13 cellular contexts compared by ENCODE assay signal in the genomic region with DNA sequence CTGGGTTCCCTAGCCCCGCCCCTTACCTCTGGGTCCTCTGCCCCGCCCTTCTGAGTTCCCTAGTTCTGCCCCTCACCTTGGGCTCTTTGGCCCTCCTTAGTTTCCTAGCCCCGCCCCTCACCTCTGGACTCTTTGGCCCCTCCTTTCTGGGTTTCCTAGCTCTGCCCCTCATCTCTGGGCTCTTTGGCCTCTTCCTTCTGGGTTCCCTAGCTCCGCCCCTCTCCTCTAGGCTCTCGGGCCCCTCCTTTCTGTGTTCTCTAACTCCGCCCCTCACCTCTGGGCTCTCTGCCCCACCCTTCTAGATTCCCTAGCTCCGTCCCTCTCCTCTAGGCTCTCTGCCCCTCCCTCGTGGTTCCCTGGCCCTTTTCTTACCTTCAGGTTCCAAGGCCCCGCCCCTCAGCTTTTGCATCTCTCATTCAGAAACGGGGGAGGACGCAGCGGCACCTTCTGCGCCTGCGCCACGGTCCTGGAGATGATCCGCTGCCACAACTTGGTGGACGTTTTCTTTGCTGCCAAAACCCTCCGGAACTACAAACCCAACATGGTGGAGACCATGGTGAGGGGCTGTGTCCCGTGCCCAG.
DNase-seq lines count a peak whose midpoint lies in the region; ATAC-seq and TF ChIP-seq lines count a peak whose summit lies in the region.
"Had no signal": no experiment of that assay in that cellular context is flagged by ENCODE, and none has a peak within 500 bp of the region (broad histone marks: within the 10 kb centered on the region; RNA-seq: fewer than 3 reads in every experiment).

No MANE protein-coding gene starts in this region.

- H3K9me3 Mint-ChIP-seq in endothelial cell (ENCODE audit: unreplicated experiment), result no peaks in the 10 kb centered on the region
- no peaks in the 10 kb centered on the region for H3K9me3 Mint-ChIP-seq in mesothelial cell of epicardium
- H3K9me3 Mint-ChIP-seq: activated CD4-positive, alpha-beta T cell treated with anti-CD3 and anti-CD28 coated beads, Interleukin-2, amount 10 ng/mL, durations not matched to agents 7 days and 5 days; activated T-cell treated with anti-CD3 and anti-CD28 coated beads, Interleukin-2, amount 50 U/mL, for 72 hours; natural killer cell treated with Interleukin-12 subunit alpha and Interleukin-12 subunit beta and Interleukin-15 and Interleukin-18, amount 100 ng/mL, for 72 hours had no signal

- intact Hi-C loops in Right ventricle myocardium inferior (cut with DNase I), result no loop called here

- H3K4me1 Mint-ChIP-seq in endothelial cell (ENCODE audit: unreplicated experiment) (no peaks in the 10 kb centered on the region), mesothelial cell of epicardium (no peaks in the 10 kb centered on the region)
- H3K4me1 Mint-ChIP-seq: activated CD4-positive, alpha-beta T cell treated with anti-CD3 and anti-CD28 coated beads, Interleukin-2, amount 10 ng/mL, durations not matched to agents 7 days and 5 days had no signal

- H3K27ac Mint-ChIP-seq in endothelial cell (ENCODE audit: unreplicated experiment), result no peak overlapping the region
- H3K27ac Mint-ChIP-seq in mesothelial cell of epicardium, result peak overlapping the region; percentile 21
- H3K27ac Mint-ChIP-seq: activated CD4-positive, alpha-beta T cell treated with anti-CD3 and anti-CD28 coated beads, Interleukin-2, amount 10 ng/mL, durations not matched to agents 7 days and 5 days; activated T-cell treated with anti-CD3 and anti-CD28 coated beads, Interleukin-2, amount 50 U/mL, for 72 hours; natural killer cell treated with Interleukin-12 subunit alpha and Interleukin-12 subunit beta and Interleukin-15 and Interleukin-18, amount 100 ng/mL, for 72 hours had no signal

- no peak for TF ChIP-seq CTCF in endothelial cell (IDR thresholded peaks at IDR 0.05; ENCODE audit: unreplicated experiment)
- no peak for TF ChIP-seq CTCF in mesothelial cell of epicardium (IDR thresholded peaks at IDR 0.05; ENCODE audit: unreplicated experiment)

- H3K36me3 Mint-ChIP-seq in endothelial cell (ENCODE audit: low read depth, unreplicated experiment) (peaks cover 10% of the 10 kb centered on the region), mesothelial cell of epicardium (peaks cover 37% of the 10 kb centered on the region)
- H3K36me3 Mint-ChIP-seq: natural killer cell treated with Interleukin-12 subunit alpha and Interleukin-12 subunit beta and Interleukin-15 and Interleukin-18, amount 100 ng/mL, for 72 hours had no signal

- peak; percentile 12 for DNase-seq in ELR (ENCODE audit: low read depth)
- DNase-seq in NAMALWA (ENCODE audit: low spot score), result peak; percentile 27
- peak; percentile 38 for DNase-seq in endothelial cell (ENCODE audit: low spot score)
- DNase-seq in mesothelial cell of epicardium (ENCODE audit: low spot score in 2 of 2, unreplicated experiment in 2 of 2), result no peak
- no peak for DNase-seq in hippocampal formation (lab: John Stamatoyannopoulos, UW)
- no peak for DNase-seq in NOMO-1 treated with DMSO at 0.1 percent for 48 hours (lab: John Stamatoyannopoulos, UW; ENCODE audit: unreplicated experiment)
- DNase-seq in Right ventricle myocardium inferior (ENCODE audit: missing footprints), result no peak
- DNase-seq: activated CD4-positive, alpha-beta T cell treated with anti-CD3 and anti-CD28 coated beads, Interleukin-2, amount 10 ng/mL, durations not matched to agents 7 days and 5 days; activated T-cell treated with anti-CD3 and anti-CD28 coated beads, Interleukin-2, amount 50 U/mL, for 72 hours; NCI-H2081 treated with DMSO at 0.1 percent for 48 hours; stimulated activated naive CD8-positive, alpha-beta T cell treated with anti-CD3 and anti-CD28 coated beads, Interleukin-15, Interleukin-2, amounts not matched to agents 100 U/mL and 50 U/mL, for 24 hours had no signal

- H3K27me3 Mint-ChIP-seq in endothelial cell (ENCODE audit: unreplicated experiment), result peaks cover 13% of the 10 kb centered on the region
- H3K27me3 Mint-ChIP-seq in mesothelial cell of epicardium (ENCODE audit: low read depth), result no peaks in the 10 kb centered on the region
- H3K27me3 Mint-ChIP-seq: activated CD4-positive, alpha-beta T cell treated with anti-CD3 and anti-CD28 coated beads, Interleukin-2, amount 10 ng/mL, durations not matched to agents 7 days and 5 days; natural killer cell treated with Interleukin-12 subunit alpha and Interleukin-12 subunit beta and Interleukin-15 and Interleukin-18, amount 100 ng/mL, for 72 hours had no signal

- ATAC-seq in HG03097 (IDR thresholded peaks at IDR 0.05; ENCODE audit: low FRiP score, unreplicated experiment), result no peak
- no peak for ATAC-seq in Right ventricle myocardium inferior
- ATAC-seq: activated T-cell treated with anti-CD3 and anti-CD28 coated beads, Interleukin-2, amount 50 U/mL, for 72 hours; stimulated activated naive CD8-positive, alpha-beta T cell treated with anti-CD3 and anti-CD28 coated beads, Interleukin-15, Interleukin-2, amounts not matched to agents 100 U/mL and 50 U/mL, for 24 hours had no signal

- peak overlapping the region; percentile 32 for H3K4me3 Mint-ChIP-seq in endothelial cell (ENCODE audit: unreplicated experiment)
- H3K4me3 Mint-ChIP-seq in mesothelial cell of epicardium, result no peak overlapping the region
- H3K4me3 Mint-ChIP-seq: activated CD4-positive, alpha-beta T cell treated with anti-CD3 and anti-CD28 coated beads, Interleukin-2, amount 10 ng/mL, durations not matched to agents 7 days and 5 days; activated T-cell treated with anti-CD3 and anti-CD28 coated beads, Interleukin-2, amount 50 U/mL, for 72 hours; natural killer cell treated with Interleukin-12 subunit alpha and Interleukin-12 subunit beta and Interleukin-15 and Interleukin-18, amount 100 ng/mL, for 72 hours had no signal

Comparison
In these comparisons a context has a peak if more than half of its experiments do, and no peak if none do; other contexts are left out.
1. DNase-seq: peak in ELR (single experiment), NAMALWA (single experiment) and endothelial cell (single experiment); none in mesothelial cell of epicardium (0 of 2), hippocampal formation (0 of 2), NOMO-1 treated with DMSO at 0.1 percent for 48 hours (single experiment) and Right ventricle myocardium inferior (single experiment).